In the genomic region with DNA sequence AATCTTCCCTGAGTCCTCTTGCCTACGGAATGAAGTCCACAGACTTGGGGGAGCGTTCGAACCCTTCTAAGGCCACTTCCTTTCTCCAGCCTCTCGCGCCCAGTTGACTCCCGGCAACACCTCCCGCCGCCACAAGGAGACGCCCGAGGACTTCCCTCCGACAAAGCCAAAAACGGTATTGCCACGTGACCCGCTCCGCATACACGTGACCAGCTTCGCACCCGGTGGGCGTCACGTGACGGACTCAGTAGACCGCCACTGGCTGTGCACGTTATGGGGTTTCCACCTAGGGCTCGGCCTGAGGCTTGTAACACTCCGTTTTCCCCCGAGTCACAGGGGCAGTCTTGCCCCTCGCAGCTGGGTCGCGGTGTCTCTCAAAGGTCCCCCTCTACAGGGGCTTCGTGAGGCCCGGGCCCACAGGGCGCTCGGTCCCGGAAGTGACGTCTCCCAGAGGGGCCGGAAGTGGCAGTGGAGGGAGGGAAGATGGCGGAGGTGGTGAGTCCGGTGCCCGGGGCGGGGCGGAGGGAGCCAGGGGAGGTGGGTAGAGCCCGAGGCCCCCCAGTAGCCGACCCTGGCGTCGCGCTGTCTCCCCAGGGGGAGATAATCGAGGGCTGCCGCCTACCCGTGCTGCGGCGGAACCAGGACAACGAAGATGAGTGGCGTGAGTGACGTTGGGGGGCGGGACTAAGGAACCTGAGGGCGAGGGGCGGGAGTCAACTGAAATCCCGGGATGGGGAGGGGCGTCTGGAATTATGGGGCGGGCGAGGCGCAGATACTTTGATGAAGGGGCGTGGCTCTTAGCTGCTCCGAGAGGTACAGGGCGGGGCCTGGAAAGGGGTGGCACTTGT, we compare ENCODE assay signal across 8 cellular contexts. TPM values are rescaled to one million over a fixed set of nuclear protein-coding genes. Genes with fewer than 3 reads are reported as not detected.
DNase-seq lines count a peak whose midpoint lies in the region; ATAC-seq and TF ChIP-seq lines count a peak whose summit lies in the region.

Gene KAT5 (plus strand): TSS at position 468 of the 848 bp plus-strand sequence. CDS start 16 bp downstream, at position 484.

- no peaks in the 10 kb centered on the region for H3K9me3 Mint-ChIP-seq in activated T-cell treated with anti-CD3 and anti-CD28 coated beads, Interleukin-2, amount 50 U/mL, for 4 hours

- peak; percentile 89 for TF ChIP-seq POLR2A in esophagus muscularis mucosa (IDR thresholded peaks at IDR 0.05; ENCODE audit: low read depth)

- intact Hi-C loops in esophagus muscularis mucosa (cut with DNase I), result loop anchor here (2.0 kb wide), 1 partner anchor 107 kb away; no protein-coding TSS in a partner anchor

- DNase-seq in DMS79 (lab: John Stamatoyannopoulos, UW) (peak; percentile 98), KG1 (lab: John Stamatoyannopoulos, UW) (peak; percentile 99), esophagus muscularis mucosa (ENCODE audit: extremely low spot score) (peak; percentile 100)
- peak; percentile 96 for DNase-seq in activated T-cell treated with anti-CD3 and anti-CD28 coated beads, Interleukin-2, amount 50 U/mL, for 4 hours
- DNase-seq in stimulated activated CD8-positive, alpha-beta memory T cell treated with anti-CD3 and anti-CD28 coated beads, Interleukin-7, amount 100 ng/mL, for 4 hours (ENCODE audit: low read depth in 2 of 2), result peak; percentile 95 to 96

- TF ChIP-seq CTCF in esophagus muscularis mucosa (IDR thresholded peaks at IDR 0.05), result peak; percentile 97 to 99 (median 99)

- ATAC-seq in GM21717 (IDR thresholded peaks at IDR 0.05; ENCODE audit: unreplicated experiment), result peak; percentile 73
- ATAC-seq in activated T-cell treated with anti-CD3 and anti-CD28 coated beads, Interleukin-2, amount 50 U/mL, for 4 hours, result peak; percentile 89 to 92

- H3K36me3 ChIP-seq in esophagus muscularis mucosa, result peaks cover 32 to 43% (median 42%) of the 10 kb centered on the region in 4 donors
- peaks cover 30 to 41% of the 10 kb centered on the region in 2 donors for H3K36me3 ChIP-seq in muscle layer of duodenum (ENCODE audit: control insufficient read depth in 1 of 2, insufficient read depth in 2 of 2, low read length in 2 of 2)

- peaks cover 23% of the 10 kb centered on the region for H3K36me3 Mint-ChIP-seq in activated T-cell treated with anti-CD3 and anti-CD28 coated beads, Interleukin-2, amount 50 U/mL, for 4 hours (ENCODE audit: insufficient read depth)

- peaks cover 22% of the 10 kb centered on the region for H3K4me1 Mint-ChIP-seq in activated T-cell treated with anti-CD3 and anti-CD28 coated beads, Interleukin-2, amount 50 U/mL, for 4 hours (ENCODE audit: low read depth)

- H3K27me3 Mint-ChIP-seq in activated T-cell treated with anti-CD3 and anti-CD28 coated beads, Interleukin-2, amount 50 U/mL, for 4 hours (ENCODE audit: low read depth), result no peaks in the 10 kb centered on the region

- WGBS in esophagus muscularis mucosa, result under 1% methylated on average over 32 of the region's 65 CpGs

- H3K9me3 ChIP-seq in esophagus muscularis mucosa (no peaks in the 10 kb centered on the region), muscle layer of duodenum (ENCODE audit: control insufficient read depth in 1 of 2, low read length in 2 of 2) (no peaks in the 10 kb centered on the region)

- H3K4me1 ChIP-seq in esophagus muscularis mucosa, result peaks cover 21 to 45% (median 24%) of the 10 kb centered on the region in 4 donors
- peaks cover 0 to 14% of the 10 kb centered on the region in 2 donors for H3K4me1 ChIP-seq in muscle layer of duodenum (ENCODE audit: control insufficient read depth in 1 of 2, insufficient read depth in 2 of 2, low read length in 2 of 2)

- H3K27me3 ChIP-seq in esophagus muscularis mucosa (no peaks in the 10 kb centered on the region), muscle layer of duodenum (ENCODE audit: low read depth, low read length) (no peaks in the 10 kb centered on the region)

- no peak for TF ChIP-seq EP300 in esophagus muscularis mucosa (IDR thresholded peaks at IDR 0.05)

- H3K4me3 Mint-ChIP-seq in activated T-cell treated with anti-CD3 and anti-CD28 coated beads, Interleukin-2, amount 50 U/mL, for 4 hours, result peak within 1 kb of the TSS; percentile 89

- H3K27ac ChIP-seq in esophagus muscularis mucosa (replicated peaks in 1 of 4) (peak within 1 kb of the TSS; percentile 95 to 99 (median 98)), muscle layer of duodenum (ENCODE audit: low read length) (peak within 1 kb of the TSS; percentile 95)

- peak within 1 kb of the TSS; percentile 67 to 92 (median 72) for H3K4me3 ChIP-seq in esophagus muscularis mucosa
- H3K4me3 ChIP-seq in muscle layer of duodenum (ENCODE audit: low read depth in 1 of 2, low read length in 2 of 2), result peak within 1 kb of the TSS; percentile 67 to 84

TF ChIP-seq in PFSK-1, 5 proteins besides CTCF, POLR2A, EP300 and RAD21:
- TF ChIP-seq POLR2AphosphoS5 (IDR thresholded peaks at IDR 0.05; ENCODE audit: low read depth, low read length) (no peak; the same call in 1 of the 2 replicates), TAF1 (IDR thresholded peaks at IDR 0.05; ENCODE audit: borderline replicate concordance, insufficient read depth, low read length) (peak; percentile 81; the same call in 1 of the 2 replicates), FOXP2 (optimal IDR thresholded peaks at IDR 0.05; ENCODE audit: borderline replicate concordance, extremely low read depth, extremely low read length, insufficient read depth) (no peak), SIN3A (IDR thresholded peaks at IDR 0.05; ENCODE audit: borderline replicate concordance, insufficient read depth, low read length) (no peak)
- TF ChIP-seq, protein P1, sequence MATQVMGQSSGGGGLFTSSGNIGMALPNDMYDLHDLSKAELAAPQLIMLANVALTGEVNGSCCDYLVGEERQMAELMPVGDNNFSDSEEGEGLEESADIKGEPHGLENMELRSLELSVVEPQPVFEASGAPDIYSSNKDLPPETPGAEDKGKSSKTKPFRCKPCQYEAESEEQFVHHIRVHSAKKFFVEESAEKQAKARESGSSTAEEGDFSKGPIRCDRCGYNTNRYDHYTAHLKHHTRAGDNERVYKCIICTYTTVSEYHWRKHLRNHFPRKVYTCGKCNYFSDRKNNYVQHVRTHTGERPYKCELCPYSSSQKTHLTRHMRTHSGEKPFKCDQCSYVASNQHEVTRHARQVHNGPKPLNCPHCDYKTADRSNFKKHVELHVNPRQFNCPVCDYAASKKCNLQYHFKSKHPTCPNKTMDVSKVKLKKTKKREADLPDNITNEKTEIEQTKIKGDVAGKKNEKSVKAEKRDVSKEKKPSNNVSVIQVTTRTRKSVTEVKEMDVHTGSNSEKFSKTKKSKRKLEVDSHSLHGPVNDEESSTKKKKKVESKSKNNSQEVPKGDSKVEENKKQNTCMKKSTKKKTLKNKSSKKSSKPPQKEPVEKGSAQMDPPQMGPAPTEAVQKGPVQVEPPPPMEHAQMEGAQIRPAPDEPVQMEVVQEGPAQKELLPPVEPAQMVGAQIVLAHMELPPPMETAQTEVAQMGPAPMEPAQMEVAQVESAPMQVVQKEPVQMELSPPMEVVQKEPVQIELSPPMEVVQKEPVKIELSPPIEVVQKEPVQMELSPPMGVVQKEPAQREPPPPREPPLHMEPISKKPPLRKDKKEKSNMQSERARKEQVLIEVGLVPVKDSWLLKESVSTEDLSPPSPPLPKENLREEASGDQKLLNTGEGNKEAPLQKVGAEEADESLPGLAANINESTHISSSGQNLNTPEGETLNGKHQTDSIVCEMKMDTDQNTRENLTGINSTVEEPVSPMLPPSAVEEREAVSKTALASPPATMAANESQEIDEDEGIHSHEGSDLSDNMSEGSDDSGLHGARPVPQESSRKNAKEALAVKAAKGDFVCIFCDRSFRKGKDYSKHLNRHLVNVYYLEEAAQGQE (IDR thresholded peaks at IDR 0.05; ENCODE audit: insufficient read depth in 1 of 2, low read depth in 2 of 2, low read length in 2 of 2), result 0 out of 4 replicates have a peak, but pooled peaks of 1 of the 2 experiments have one; percentile 29

RNA-seq across cellular contexts. Expression of gene KAT5, which starts in this region (rescaled TPM):
- 108 TPM for polyA plus RNA-seq in PFSK-1 (2012; ENCODE audit: insufficient read length, low read depth)
- total RNA-seq in activated T-cell treated with anti-CD3 and anti-CD28 coated beads, Interleukin-2, amount 50 U/mL, for 4 hours, result 10 to 100 TPM; 81.7 to 96.5 (median 85.1) TPM
- 10 to 100 TPM; 66.4 to 77.1 (median 68.3) TPM for total RNA-seq in esophagus muscularis mucosa

Comparison
In these comparisons a context has a peak if more than half of its experiments do, and no peak if none do; other contexts are left out.
1. Peak in every context shown above with its lines: DNase-seq, ATAC-seq, H3K4me3 ChIP-seq and H3K27ac ChIP-seq.